33 cellular contexts compared by ENCODE assay signal in the genomic region with DNA sequence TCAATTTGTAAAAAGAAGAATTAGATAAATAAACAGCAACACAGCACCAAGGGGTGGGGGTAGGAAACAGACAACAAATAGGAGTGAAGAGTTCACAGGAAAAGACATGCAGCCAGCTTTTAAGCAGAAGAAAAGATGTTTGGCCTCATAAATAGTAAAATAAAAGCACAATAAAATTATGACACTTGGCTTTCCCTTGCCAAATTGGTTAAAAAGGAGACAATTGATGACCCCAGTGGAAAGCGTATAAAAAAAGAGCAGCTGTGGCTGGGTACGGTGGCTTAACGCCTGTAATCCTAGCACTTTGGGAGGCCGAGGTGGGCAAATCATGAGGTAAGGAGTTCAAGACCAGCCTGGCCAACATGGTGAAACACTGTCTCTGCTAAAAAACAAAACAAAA. TPM values are rescaled to one million over a fixed set of nuclear protein-coding genes. Genes with fewer than 3 reads are reported as not detected.
"Had no signal": no experiment of that assay in that cellular context is flagged by ENCODE, and none has a peak within 500 bp of the region (broad histone marks: within the 10 kb centered on the region; RNA-seq: fewer than 3 reads in every experiment).

No MANE protein-coding gene starts in this region.

- H3K36me3 Mint-ChIP-seq: activated naive CD4-positive, alpha-beta T cell treated with anti-CD3 and anti-CD28 coated beads, Interleukin-2, amount 50 U/mL, for 72 hours had no signal

- H3K27me3 ChIP-seq: adrenal gland, body of pancreas, breast epithelium, Peyer's patch, SJSA1 had no signal

- H3K9me3 ChIP-seq: adrenal gland, body of pancreas, breast epithelium, Peyer's patch, SJSA1, SK-N-SH had no signal

- H3K9ac ChIP-seq: SK-N-SH had no signal

- H3K4me1 ChIP-seq: adrenal gland, body of pancreas, breast epithelium, Peyer's patch, SJSA1 had no signal

- ATAC-seq: activated CD8-positive, alpha-beta T cell treated with anti-CD3 and anti-CD28 coated beads for 36 hours; activated naive CD4-positive, alpha-beta T cell treated with anti-CD3 and anti-CD28 coated beads, Interleukin-2, amount 50 U/mL, for 72 hours; activated T-cell treated with anti-CD3 and anti-CD28 coated beads, Interleukin-2, amount 50 U/mL, for 72 hours; activated T-helper 17 cell treated with anti-CD3 and anti-CD28 coated beads, Interleukin-2, amount 50 U/mL, for 72 hours; body of pancreas; PC-3 had no signal

- H3K27ac Mint-ChIP-seq: activated CD4-positive, alpha-beta T cell treated with anti-CD3 and anti-CD28 coated beads, Interleukin-2, amount 10 ng/mL, durations not matched to agents 24 days and 14 days; activated CD8-positive, alpha-beta T cell treated with anti-CD3 and anti-CD28 coated beads for 36 hours; activated naive CD4-positive, alpha-beta T cell treated with anti-CD3 and anti-CD28 coated beads, Interleukin-2, amount 50 U/mL, for 72 hours; activated T-cell treated with anti-CD3 and anti-CD28 coated beads, Interleukin-2, amount 50 U/mL, for 72 hours; activated T-helper 17 cell treated with anti-CD3 and anti-CD28 coated beads, Interleukin-2, amount 50 U/mL, for 72 hours; T-helper 1 cell treated with Interleukin-12 subunit alpha and Interleukin-12 subunit beta and Interleukin-4 antibody, amounts not matched to agents 30 μg/mL and 1 μg/mL, for 36 hours; T-helper 2 cell treated with Interferon-gamma antibody and Interleukin-4, amounts not matched to agents 5 μg/mL and 100 μg/mL, for 36 hours had no signal

- H3K9me3 Mint-ChIP-seq: activated CD4-positive, alpha-beta T cell treated with anti-CD3 and anti-CD28 coated beads, Interleukin-2, amount 10 ng/mL, durations not matched to agents 24 days and 14 days; activated T-cell treated with anti-CD3 and anti-CD28 coated beads, Interleukin-2, amount 50 U/mL, for 72 hours; activated T-helper 17 cell treated with anti-CD3 and anti-CD28 coated beads, Interleukin-2, amount 50 U/mL, for 72 hours had no signal

- DNase-seq: activated CD4-positive, alpha-beta T cell treated with anti-CD3 and anti-CD28 coated beads, Interleukin-2, amount 10 ng/mL, durations not matched to agents 24 days and 14 days; activated CD4-positive, alpha-beta T cell treated with anti-CD3 and anti-CD28 coated beads, Interleukin-2, amount 50 U/mL, for 4 hours; activated CD8-positive, alpha-beta T cell treated with anti-CD3 and anti-CD28 coated beads for 36 hours; activated effector memory CD4-positive, alpha-beta T cell treated with anti-CD3 and anti-CD28 coated beads, Interleukin-2, amount 50 U/mL, for 16 hours; activated naive CD4-positive, alpha-beta T cell; activated T-cell treated with anti-CD3 and anti-CD28 coated beads, Interleukin-2, amount 50 U/mL, for 1 hour; activated T-cell treated with anti-CD3 and anti-CD28 coated beads, Interleukin-2, amount 50 U/mL, for 72 hours; adrenal gland; body of pancreas; Karpas-422; KBM-7; NCI-H1105; NCI-H1417 treated with DMSO at 0.1 percent for 48 hours; NCI-H187 treated with DMSO at 0.1 percent for 48 hours; NCI-H2081; NCI-H510A; NCI-H526; NCI-H748 treated with DMSO at 0.1 percent for 48 hours; NK-92 treated with Interleukin-12 subunit alpha and Interleukin-12 subunit beta, amount 100 ng/mL, for 24 hours; PC-3; Peyer's patch; RPMI8226; SHP77 treated with DMSO at 0.1 percent for 48 hours; SK-N-SH had no signal

- H3K4me2 ChIP-seq: SK-N-SH had no signal

- H3K4me3 ChIP-seq: adrenal gland, body of pancreas, breast epithelium, Peyer's patch, SJSA1 had no signal

- H3K4me1 Mint-ChIP-seq: activated T-helper 17 cell treated with anti-CD3 and anti-CD28 coated beads, Interleukin-2, amount 50 U/mL, for 72 hours had no signal

- H3K27ac ChIP-seq: adrenal gland, body of pancreas, breast epithelium, Peyer's patch, SJSA1 had no signal

- H3K36me3 ChIP-seq: adrenal gland, breast epithelium, Peyer's patch, SJSA1 had no signal

- H3K4me3 Mint-ChIP-seq: activated CD4-positive, alpha-beta T cell treated with anti-CD3 and anti-CD28 coated beads, Interleukin-2, amount 10 ng/mL, durations not matched to agents 24 days and 14 days; activated CD8-positive, alpha-beta T cell treated with anti-CD3 and anti-CD28 coated beads for 36 hours; activated T-cell treated with anti-CD3 and anti-CD28 coated beads, Interleukin-2, amount 50 U/mL, for 72 hours; activated T-helper 17 cell treated with anti-CD3 and anti-CD28 coated beads, Interleukin-2, amount 50 U/mL, for 72 hours; T-helper 1 cell treated with Interleukin-12 subunit alpha and Interleukin-12 subunit beta and Interleukin-4 antibody, amounts not matched to agents 30 μg/mL and 1 μg/mL, for 36 hours; T-helper 2 cell treated with Interferon-gamma antibody and Interleukin-4, amounts not matched to agents 5 μg/mL and 100 μg/mL, for 36 hours had no signal

RNA-seq across cellular contexts. Expression of gene BCAS1, which starts 29.1 kb away (rescaled TPM):
- total RNA-seq: activated CD4-positive, alpha-beta T cell treated with anti-CD3 and anti-CD28 coated beads, Interleukin-2, amount 10 ng/mL, durations not matched to agents 24 days and 14 days; activated naive CD4-positive, alpha-beta T cell treated with anti-CD3 and anti-CD28 coated beads, Interleukin-2, amount 50 U/mL, for 72 hours; activated T-cell treated with anti-CD3 and anti-CD28 coated beads, Interleukin-2, amount 50 U/mL, for 72 hours; astrocyte; cardiac septum; MCF 10A had no signal
- polyA plus RNA-seq: SK-N-SH had no signal
